Comparison of ENCODE assay signal across 7 cellular contexts in the genomic region with DNA sequence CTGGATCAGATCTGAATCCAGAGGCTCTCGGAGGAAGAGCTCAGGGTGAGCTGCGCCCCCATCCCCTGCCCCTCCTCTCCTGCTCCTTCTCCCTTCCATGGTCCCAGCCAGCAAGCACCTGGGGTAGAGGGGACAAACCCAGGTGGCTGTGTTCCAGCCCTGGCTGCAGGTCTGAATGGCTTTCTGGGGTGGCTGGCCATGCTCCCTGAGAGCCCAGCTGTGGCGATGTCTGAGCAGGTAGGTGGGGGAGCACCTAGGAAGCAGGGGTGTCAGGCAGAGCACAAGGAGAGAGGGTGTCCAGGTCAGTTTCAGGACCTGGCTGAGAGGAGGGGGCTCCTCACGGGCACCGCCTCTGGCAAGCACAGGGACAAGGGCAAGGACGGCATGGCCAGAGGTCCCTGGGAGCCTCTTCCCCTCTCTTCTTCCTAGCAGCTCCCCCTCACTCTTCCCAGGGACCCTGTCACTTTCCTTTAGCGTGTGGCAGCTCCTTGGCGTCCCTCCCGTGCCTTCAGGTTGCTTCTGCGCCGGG.
A peak's percentile ranks its signal among the peaks of the same experiment; 100 is the strongest.
DNase-seq lines count a peak whose midpoint lies in the region; ATAC-seq, FAIRE-seq and TF ChIP-seq lines count a peak whose summit lies in the region.

No MANE protein-coding gene starts in this region.

- dilution Hi-C loops in keratinocyte (cut with MboI; ENCODE audit: extremely low pct_ligation_motif_present, low sequenced_read_pairs): no loop called here

- WGBS in HUES64: 6% methylated on average over 11 of the region's 11 CpGs
- 5 to 13% (median 6%) methylated on average over 9 to 11 of the region's 11 CpGs for WGBS in stomach, 5 donors

- TF ChIP-seq POLR2A in stomach (IDR thresholded peaks at IDR 0.05): no peak

- H3K36me3 ChIP-seq in HUES64 (ENCODE audit: insufficient read depth, low read length) (no peaks in the 10 kb centered on the region), keratinocyte (ENCODE audit: control insufficient read depth in 2 of 2, extremely low read depth in 1 of 2, insufficient read depth in 2 of 2, low read length in 2 of 2) (peaks cover 5 to 12% of the 10 kb centered on the region in 2 experiments), stomach (peaks cover 0 to 4% (median 3%) of the 10 kb centered on the region in 4 donors)

- no peak for TF ChIP-seq CTCF in keratinocyte (optimal IDR thresholded peaks at IDR 0.05 in 1 of 3, IDR thresholded peaks at IDR 0.05 in 1 of 3, conservative IDR thresholded peaks at IDR 0.05 in 1 of 3; ENCODE audit: extremely low read depth in 1 of 3, insufficient read depth in 2 of 3, low read length in 3 of 3)
- no peak for TF ChIP-seq CTCF in stomach (IDR thresholded peaks at IDR 0.05)

- H3K4me2 ChIP-seq in keratinocyte (ENCODE audit: control insufficient read depth, extremely low read depth, insufficient read depth, low read depth, low read length): peak overlapping the region; percentile 83

- H3K27me3 Mint-ChIP-seq in activated naive CD8-positive, alpha-beta T cell treated with anti-CD3 and anti-CD28 coated beads for 36 hours: no peaks in the 10 kb centered on the region

- H3K79me2 ChIP-seq in keratinocyte (ENCODE audit: control insufficient read depth, insufficient read depth, low read length): peaks cover 71% of the 10 kb centered on the region

- peak overlapping the region; percentile 94 for H3K4me3 Mint-ChIP-seq in activated naive CD8-positive, alpha-beta T cell treated with anti-CD3 and anti-CD28 coated beads for 36 hours

- no peak for FAIRE-seq in keratinocyte (lab: Jason Lieb, UNC)

- peaks cover 19% of the 10 kb centered on the region for H4K20me1 ChIP-seq in keratinocyte (ENCODE audit: control insufficient read depth, extremely low read depth, insufficient read depth, low read length)

- H2AFZ ChIP-seq in keratinocyte (ENCODE audit: control insufficient read depth, low read length): no peak overlapping the region

- H3K4me1 Mint-ChIP-seq in activated naive CD8-positive, alpha-beta T cell treated with anti-CD3 and anti-CD28 coated beads for 36 hours: peaks cover 47% of the 10 kb centered on the region

- no peak for TF ChIP-seq EP300 in stomach (IDR thresholded peaks at IDR 0.05)

- intact Hi-C loops in stomach (cut with DNase I; ENCODE audit: low total_unique reads): no loop called here

- peaks cover 51% of the 10 kb centered on the region for H3K4me1 ChIP-seq in HUES64 (ENCODE audit: insufficient read depth, low read length)
- H3K4me1 ChIP-seq in keratinocyte (ENCODE audit: control insufficient read depth, extremely low read depth, insufficient read depth, low read length): peaks cover 63% of the 10 kb centered on the region
- peaks cover 82 to 100% (median 90%) of the 10 kb centered on the region in 4 donors for H3K4me1 ChIP-seq in stomach

- H3K27ac ChIP-seq in HUES64 (ENCODE audit: low read depth, low read length) (peak overlapping the region; percentile 78), keratinocyte (ENCODE audit: control insufficient read depth, insufficient read depth, low read length) (peak overlapping the region; percentile 80), stomach (peak overlapping the region; percentile 89 to 96 (median 93))

- no peaks in the 10 kb centered on the region for H3K9me3 Mint-ChIP-seq in activated naive CD8-positive, alpha-beta T cell treated with anti-CD3 and anti-CD28 coated beads for 36 hours

- H3K36me3 Mint-ChIP-seq in activated naive CD8-positive, alpha-beta T cell treated with anti-CD3 and anti-CD28 coated beads for 36 hours: peaks cover 58% of the 10 kb centered on the region

- H3K27ac Mint-ChIP-seq in activated naive CD8-positive, alpha-beta T cell treated with anti-CD3 and anti-CD28 coated beads for 36 hours: peak overlapping the region; percentile 100

- H3K9me1 ChIP-seq in keratinocyte (ENCODE audit: control insufficient read depth, extremely low read depth, insufficient read depth, low read length): peaks cover 6% of the 10 kb centered on the region

- no peak for DNase-seq in activated naive CD8-positive, alpha-beta T cell treated with anti-CD3 and anti-CD28 coated beads for 36 hours
- DNase-seq in keratinocyte (ENCODE audit: low read depth, low spot score) (no peak), stomach (no peak), COLO829 (ENCODE audit: low spot score) (no peak)

- H3K27me3 ChIP-seq in HUES64 (ENCODE audit: insufficient read depth, low read length) (no peaks in the 10 kb centered on the region), keratinocyte (ENCODE audit: control insufficient read depth, extremely low read depth, insufficient read depth, low read length) (no peaks in the 10 kb centered on the region), stomach (no peaks in the 10 kb centered on the region)

- ATAC-seq in HG02981 (IDR thresholded peaks at IDR 0.05; ENCODE audit: unreplicated experiment): no peak
- ATAC-seq in HG03432 (IDR thresholded peaks at IDR 0.05; ENCODE audit: unreplicated experiment): no peak

- H3K4me3 ChIP-seq in HUES64 (ENCODE audit: low read length) (peak overlapping the region; percentile 74), keratinocyte (ENCODE audit: control insufficient read depth in 2 of 3, extremely low read depth in 1 of 3, insufficient read depth in 2 of 3, low read depth in 1 of 3, low read length in 3 of 3) (peak overlapping the region; percentile 32 to 64 (median 41)), stomach (peak overlapping the region; percentile 40 to 62 (median 52))

- peak overlapping the region; percentile 96 for H3K9ac ChIP-seq in HUES64 (ENCODE audit: low read depth, low read length)
- peak overlapping the region; percentile 79 for H3K9ac ChIP-seq in keratinocyte (ENCODE audit: control insufficient read depth, extremely low read depth, insufficient read depth, low read length)

- H3K9me3 ChIP-seq in HUES64 (ENCODE audit: insufficient read depth, low read depth, low read length): no peaks in the 10 kb centered on the region
- no peaks in the 10 kb centered on the region for H3K9me3 ChIP-seq in keratinocyte (ENCODE audit: control insufficient read depth, low read depth, low read length)
- H3K9me3 ChIP-seq in stomach: no peaks in the 10 kb centered on the region
